ENCODE assay signal across 9 cellular contexts in the genomic region with DNA sequence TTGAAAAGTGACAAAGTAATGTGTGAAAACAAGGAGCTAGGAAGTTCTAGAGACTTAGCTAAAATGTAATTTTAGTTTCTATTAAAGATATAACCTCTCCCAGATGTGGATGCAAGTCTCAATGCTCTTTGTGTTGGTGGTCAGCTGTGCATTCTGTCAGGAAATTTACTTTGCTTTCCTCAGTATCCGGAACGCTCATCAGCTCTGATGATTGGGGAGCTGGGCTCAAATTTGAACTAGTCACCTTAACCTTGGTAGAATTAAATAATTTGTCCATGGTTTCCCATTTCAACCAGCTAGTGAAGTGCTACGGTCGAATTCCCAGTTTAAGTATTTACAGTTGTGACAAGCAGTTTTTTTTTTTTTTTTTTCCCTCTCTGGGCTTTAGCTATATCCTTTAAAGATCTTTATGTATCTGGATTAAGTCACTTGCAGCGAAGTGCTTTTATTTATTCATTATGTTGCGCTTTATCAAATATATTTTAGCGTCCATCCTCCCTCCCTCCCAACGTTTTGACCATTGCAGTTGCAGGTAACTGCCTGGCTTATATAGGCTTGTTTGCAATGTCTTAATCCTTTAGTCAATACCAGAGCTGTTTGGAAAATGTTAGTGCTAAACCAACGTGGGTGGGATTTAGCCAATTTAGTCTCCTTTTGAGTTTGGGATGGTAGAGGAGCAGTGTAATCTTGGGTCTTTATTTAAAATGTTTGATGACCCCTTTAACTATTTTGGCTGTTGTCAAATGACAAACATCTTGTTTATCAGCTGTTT. TPM values are rescaled to one million over a fixed set of nuclear protein-coding genes. Genes with fewer than 3 reads are reported as not detected.
DNase-seq lines count a peak whose midpoint lies in the region; ATAC-seq and TF ChIP-seq lines count a peak whose summit lies in the region.
"Had no signal": no experiment of that assay in that cellular context is flagged by ENCODE, and none has a peak within 500 bp of the region (broad histone marks: within the 10 kb centered on the region; RNA-seq: fewer than 3 reads in every experiment).

No MANE protein-coding gene starts in this region.

- ATAC-seq in HG03135 (IDR thresholded peaks at IDR 0.05; ENCODE audit: unreplicated experiment): no peak

- no peaks in the 10 kb centered on the region for H3K9me3 ChIP-seq in NT2/D1 (ENCODE audit: insufficient read depth, low read length)
- no peaks in the 10 kb centered on the region for H3K9me3 ChIP-seq in endodermal cell (ENCODE audit: control insufficient read depth, low read length)
- peaks cover 0 to 4% of the 10 kb centered on the region in 2 donors for H3K9me3 ChIP-seq in ovary

- no peak for TF ChIP-seq EP300 in ovary (IDR thresholded peaks at IDR 0.05)

- in situ Hi-C loops in GM13977 (cut with MboI; ENCODE audit: low pct_unique_long_range_greater_than_20kb, low sequenced_read_pairs, unreplicated experiment): no loop called here

- intact Hi-C loops in Calu3 (cut with micrococcal nuclease; ENCODE audit: unreplicated experiment): loop anchor here (5.0 to 10.0 kb wide), 2 partner anchors 43 to 90 kb away; no protein-coding TSS in a partner anchor
- intact Hi-C loops in ovary (cut with DNase I): no loop called here

- TF ChIP-seq CTCF in Calu3 (IDR thresholded peaks at IDR 0.05; ENCODE audit: unreplicated experiment): no peak
- TF ChIP-seq CTCF in endodermal cell (conservative IDR thresholded peaks at IDR 0.05): no peak
- TF ChIP-seq CTCF in ovary (IDR thresholded peaks at IDR 0.05): no peak
- no peak for TF ChIP-seq CTCF in GM13977 (IDR thresholded peaks at IDR 0.05; ENCODE audit: extremely low read depth, insufficient read depth, missing control alignments)

- no peak for TF ChIP-seq POLR2A in ovary (IDR thresholded peaks at IDR 0.05)

- TSS peak; percentile 35 for BruUV-seq in Calu3 (replicated peaks; lab: Mats Ljungman, UMichigan)

- WGBS in endodermal cell (ENCODE audit: insufficient coverage in 1 of 2, insufficient read length in 1 of 2), 2 experiments: 2% methylated on average over 7 of the region's 9 CpGs; no CpG with 5 or more reads in 1 of the 2 experiments
- 26 to 34% (median 27%) methylated on average over 9 of the region's 9 CpGs for WGBS in ovary, 3 donors

- H3K27me3 Mint-ChIP-seq in Calu3 (ENCODE audit: unreplicated experiment) (no peaks in the 10 kb centered on the region), endodermal cell (ENCODE audit: insufficient read depth) (no peaks in the 10 kb centered on the region)

- H3K4me3 ChIP-seq in NT2/D1 (ENCODE audit: insufficient read length, low read depth): peak overlapping the region; percentile 96
- peak overlapping the region; percentile 96 for H3K4me3 ChIP-seq in endodermal cell (ENCODE audit: low read length)
- H3K4me3 ChIP-seq in ovary: peak overlapping the region; percentile 47

- H3K4me1 ChIP-seq in NT2/D1 (ENCODE audit: insufficient read depth, insufficient read length): no peaks in the 10 kb centered on the region
- no peaks in the 10 kb centered on the region for H3K4me1 ChIP-seq in endodermal cell (ENCODE audit: control insufficient read depth, insufficient read depth, low read length)
- H3K4me1 ChIP-seq in ovary (ENCODE audit: insufficient read depth): peaks cover 2% of the 10 kb centered on the region

- H3K4me1 Mint-ChIP-seq in Calu3 (ENCODE audit: low read depth, unreplicated experiment) (peaks cover 19% of the 10 kb centered on the region), endodermal cell (peaks cover 7% of the 10 kb centered on the region)

- no peaks in the 10 kb centered on the region for H3K9me3 Mint-ChIP-seq in Calu3 (ENCODE audit: low read depth, unreplicated experiment)
- peaks cover 56% of the 10 kb centered on the region for H3K9me3 Mint-ChIP-seq in endodermal cell

- H3K36me3 Mint-ChIP-seq in Calu3 (ENCODE audit: insufficient read depth, unreplicated experiment): peaks cover 70% of the 10 kb centered on the region
- H3K36me3 Mint-ChIP-seq in endodermal cell (ENCODE audit: low read depth): peaks cover 15% of the 10 kb centered on the region

- H3K4me3 Mint-ChIP-seq in Calu3 (ENCODE audit: low read depth, unreplicated experiment): peak overlapping the region; percentile 94
- peak overlapping the region; percentile 98 for H3K4me3 Mint-ChIP-seq in endodermal cell

- peak overlapping the region; percentile 98 for H3K27ac Mint-ChIP-seq in Calu3 (ENCODE audit: unreplicated experiment)
- H3K27ac Mint-ChIP-seq in endodermal cell: no peak overlapping the region

- H3K36me3 ChIP-seq in NT2/D1 (ENCODE audit: insufficient read depth, insufficient read length, low read length) (peaks cover 29% of the 10 kb centered on the region), endodermal cell (ENCODE audit: control insufficient read depth, insufficient read depth, low read length) (peaks cover 23% of the 10 kb centered on the region), ovary (no peaks in the 10 kb centered on the region)

- H3K27me3 ChIP-seq in NT2/D1 (ENCODE audit: insufficient read depth, insufficient read length) (no peaks in the 10 kb centered on the region), endodermal cell (ENCODE audit: control insufficient read depth, insufficient read depth, low read length, poor library complexity, severe bottlenecking) (no peaks in the 10 kb centered on the region), ovary (no peaks in the 10 kb centered on the region)

- CTCF ChIA-PET in Calu3 (lab: Charles Lee): interaction anchor here (2.5 kb wide), 1 partner anchor 9 kb away, joined by 13 read pairs; no protein-coding TSS in a partner anchor

- H3K27ac ChIP-seq in endodermal cell (ENCODE audit: low read depth, low read length): no peak overlapping the region
- H3K27ac ChIP-seq in ovary: no peak overlapping the region

- DNase-seq in Calu3 (no peak), NT2/D1 (ENCODE audit: low read depth, low spot score) (no peak), endodermal cell (no peak), ovary (no peak), NAMALWA (ENCODE audit: low spot score) (no peak), GM13977 (ENCODE audit: low spot score) (no peak)
- DNase-seq in activated CD4-positive, CD25-positive, alpha-beta regulatory T cell treated with anti-CD3 and anti-CD28 coated beads, Interleukin-2, amount 50 U/mL, for 72 hours: no peak
- DNase-seq: cerebellar nuclear complex had no signal

- H3K9ac ChIP-seq in NT2/D1 (ENCODE audit: insufficient read length, low read depth): peak overlapping the region; percentile 99
- H3K9ac ChIP-seq in endodermal cell (ENCODE audit: extremely low read depth, low read length, poor library complexity, severe bottlenecking): peak overlapping the region; percentile 91

RNA-seq across cellular contexts. Expression of a gene that starts 2.1 kb away (rescaled TPM):
- total RNA-seq in Calu3 (2022): 162 and 191 TPM in 2 replicates
- 100 to 1,000 TPM; 114 to 153 TPM for total RNA-seq in endodermal cell
- 104 TPM for polyA plus RNA-seq in endodermal cell (2013, experiment 1 of 2)
- 96.2 TPM for polyA plus RNA-seq in endodermal cell (2013, experiment 2 of 2)
- 100 to 1,000 TPM in 5 of 7 donors, 10 to 100 TPM in 2; 91.0 to 201 (median 109) TPM for total RNA-seq in ovary
- polyA plus RNA-seq in ovary: 100 to 1,000 TPM in 1 of 2 donors, 10 to 100 TPM in 1; 44.5 to 129 TPM

RNA-seq across cellular contexts. Expression of a gene that starts 43.3 kb away (rescaled TPM):
- total RNA-seq in Calu3 (2022) (8.1 and 10.2 TPM in 2 replicates), endodermal cell (1 to 10 TPM; 2.1 to 2.3 TPM), ovary (1 to 10 TPM in 3 of 7 donors, under 1 TPM in 4; 0.46 to 2.3 (median 0.92) TPM)
- 1.0 TPM for polyA plus RNA-seq in endodermal cell (2013, experiment 1 of 2)
- 0.91 TPM for polyA plus RNA-seq in endodermal cell (2013, experiment 2 of 2)
- polyA plus RNA-seq in ovary: 1 to 10 TPM in 1 of 2 donors, under 1 TPM in 1; 0.98 to 1.4 TPM
